Comparison of ENCODE assay signal across 8 cellular contexts in the genomic region with DNA sequence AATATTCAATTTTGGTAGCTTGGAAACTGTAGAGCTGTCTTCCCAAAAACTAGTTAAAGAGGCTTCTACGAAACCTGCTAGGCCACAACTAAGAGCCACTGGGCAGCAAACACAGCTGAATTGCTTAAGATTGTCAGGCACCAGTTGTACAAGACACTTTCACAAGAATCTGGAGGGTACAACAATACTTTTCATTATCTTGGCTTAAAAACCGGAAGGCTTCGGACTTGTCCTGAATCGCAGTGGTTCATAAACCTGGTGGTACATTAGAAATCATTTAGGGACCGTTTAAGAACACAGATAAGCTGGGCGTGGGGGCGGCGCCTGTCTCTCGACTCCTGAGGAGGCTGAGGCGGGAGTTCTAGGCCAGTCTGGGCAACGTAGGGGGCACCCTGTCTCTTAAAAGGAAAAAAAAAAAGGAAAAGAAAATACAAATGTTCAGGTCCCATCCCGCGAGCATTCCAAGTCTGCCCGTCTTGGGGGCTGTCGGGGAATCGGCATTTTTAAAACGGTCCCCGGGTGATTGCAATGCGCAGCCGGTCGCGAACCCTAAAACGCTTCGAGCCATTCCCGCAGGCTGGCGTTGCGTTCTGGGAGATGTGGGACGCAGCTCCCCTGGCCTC. TPM values are rescaled to one million over a fixed set of nuclear protein-coding genes. Genes with fewer than 3 reads are reported as not detected.
DNase-seq lines count a peak whose midpoint lies in the region; ATAC-seq and TF ChIP-seq lines count a peak whose summit lies in the region.

No MANE protein-coding gene starts in this region.

- H3K9me3 ChIP-seq in tibial nerve, result no peaks in the 10 kb centered on the region

- H3K4me3 ChIP-seq in NB4 (ENCODE audit: low read depth, low read length) (peak overlapping the region; percentile 89), tibial nerve (peak overlapping the region; percentile 81 to 95 (median 84))

- no peak for ATAC-seq in GM21576 (IDR thresholded peaks at IDR 0.05; ENCODE audit: unreplicated experiment)

- WGBS in tibial nerve, 2 donors, result 1% methylated on average over 24 to 28 of the region's 28 CpGs

- no peaks in the 10 kb centered on the region for H3K27me3 ChIP-seq in tibial nerve

- DNase-seq in GM13977 (ENCODE audit: low spot score) (peak; percentile 45), NB4 (ENCODE audit: low read depth) (peak; percentile 74), activated T-cell treated with anti-CD3 and anti-CD28 coated beads for 24 hours (ENCODE audit: low read depth) (peak; percentile 19), fibroblast of gingiva (ENCODE audit: low read depth) (peak; percentile 49), myocyte (ENCODE audit: low read depth) (peak; percentile 51), tibial nerve (ENCODE audit: low spot score in 2 of 2) (peak in 1 of 2 donors; percentile 9)

- H3K27ac ChIP-seq in 22Rv1 (peak overlapping the region; percentile 76), tibial nerve (peak overlapping the region; percentile 83 to 95 (median 90))

- TF ChIP-seq EP300 in tibial nerve (IDR thresholded peaks at IDR 0.05), result peak in 1 of 2 donors; percentile 44

- H3K4me1 ChIP-seq in tibial nerve, result peaks cover 0 to 47% (median 21%) of the 10 kb centered on the region in 4 donors

- TF ChIP-seq POLR2A in NB4 (IDR thresholded peaks at IDR 0.05; ENCODE audit: extremely low read depth, insufficient read length), result no peak
- no peak for TF ChIP-seq POLR2A in tibial nerve (IDR thresholded peaks at IDR 0.05)

- in situ Hi-C loops in GM13977 (cut with MboI; ENCODE audit: low pct_unique_long_range_greater_than_20kb, low sequenced_read_pairs, unreplicated experiment), result loop anchor here (25.0 kb wide), 1 partner anchor 486 kb away; no protein-coding TSS in a partner anchor

- peaks cover 0 to 32% (median 3%) of the 10 kb centered on the region in 3 donors for H3K36me3 ChIP-seq in tibial nerve

- no peak for TF ChIP-seq CTCF in 22Rv1 (IDR thresholded peaks at IDR 0.05)
- no peak for TF ChIP-seq CTCF in GM13977 (IDR thresholded peaks at IDR 0.05; ENCODE audit: extremely low read depth, insufficient read depth, missing control alignments)
- no peak for TF ChIP-seq CTCF in NB4 (IDR thresholded peaks at IDR 0.05; ENCODE audit: low read depth, low read length)
- TF ChIP-seq CTCF in tibial nerve (IDR thresholded peaks at IDR 0.05), result no peak

RNA-seq across cellular contexts. Expression of gene PYURF, which starts 0.8 kb away (rescaled TPM):
- total RNA-seq in myocyte (76.2 and 84.7 TPM in 2 replicates), tibial nerve (100 to 1,000 TPM; 104 to 135 (median 105) TPM)
- polyA plus RNA-seq in myocyte (2012), result 79.9 TPM
